ENCODE assay signal across 28 cellular contexts in genomic region chr20:41108531-41108930, GRCh38.
"Had no signal": no experiment of that assay in that cellular context is flagged by ENCODE, and none has a peak within 500 bp of the region (broad histone marks: within the 10 kb centered on the region; RNA-seq: fewer than 3 reads in every experiment).

No MANE protein-coding gene starts in this region.

- H3K4me1 Mint-ChIP-seq: activated CD4-positive, alpha-beta T cell treated with anti-CD3 and anti-CD28 coated beads, Interleukin-2, amount 10 ng/mL, durations not matched to agents 7 days and 5 days had no signal

- ATAC-seq: activated CD8-positive, alpha-beta T cell treated with anti-CD3 and anti-CD28 coated beads for 36 hours; body of pancreas; effector memory CD8-positive, alpha-beta T cell; foreskin keratinocyte; gastrocnemius medialis; heart left ventricle had no signal

- H3K27ac Mint-ChIP-seq: activated CD4-positive, alpha-beta T cell treated with anti-CD3 and anti-CD28 coated beads, Interleukin-2, amount 10 ng/mL, durations not matched to agents 7 days and 5 days; activated CD8-positive, alpha-beta T cell treated with anti-CD3 and anti-CD28 coated beads for 36 hours; activated naive CD8-positive, alpha-beta T cell treated with anti-CD3 and anti-CD28 coated beads for 36 hours had no signal

- H3K27me3 Mint-ChIP-seq: activated CD4-positive, alpha-beta T cell treated with anti-CD3 and anti-CD28 coated beads, Interleukin-2, amount 10 ng/mL, durations not matched to agents 7 days and 5 days; activated CD8-positive, alpha-beta T cell treated with anti-CD3 and anti-CD28 coated beads for 36 hours; activated naive CD4-positive, alpha-beta T cell treated with anti-CD3 and anti-CD28 coated beads, Interleukin-2, amount 50 U/mL, for 24 hours; activated naive CD8-positive, alpha-beta T cell treated with anti-CD3 and anti-CD28 coated beads for 36 hours; effector memory CD8-positive, alpha-beta T cell had no signal

- H3K4me3 Mint-ChIP-seq: activated CD4-positive, alpha-beta T cell treated with anti-CD3 and anti-CD28 coated beads, Interleukin-2, amount 10 ng/mL, durations not matched to agents 7 days and 5 days; activated CD8-positive, alpha-beta T cell treated with anti-CD3 and anti-CD28 coated beads for 36 hours; activated naive CD4-positive, alpha-beta T cell treated with anti-CD3 and anti-CD28 coated beads, Interleukin-2, amount 50 U/mL, for 24 hours; activated naive CD8-positive, alpha-beta T cell treated with anti-CD3 and anti-CD28 coated beads for 36 hours; activated T-helper 1 cell treated with anti-CD3 and anti-CD28 coated beads, Interleukin-12 subunit alpha, Interleukin-12 subunit beta, Interleukin-2, Interleukin-4 antibody, amounts not matched to agents 30 ng/mL and 10 ng/mL and 1 ng/mL, durations not matched to agents 14 hours and 24 hours and 36 hours; effector memory CD8-positive, alpha-beta T cell had no signal

- DNase-seq: activated CD4-positive, alpha-beta T cell treated with anti-CD3 and anti-CD28 coated beads for 4 hours; activated CD4-positive, alpha-beta T cell treated with anti-CD3 and anti-CD28 coated beads, Interleukin-2, amount 10 ng/mL, durations not matched to agents 7 days and 5 days; activated CD4-positive, alpha-beta T cell treated with anti-CD3 and anti-CD28 coated beads, Interleukin-2, amount 50 U/mL, for 4 hours; activated CD4-positive, CD25-positive, alpha-beta regulatory T cell; activated CD4-positive, CD25-positive, alpha-beta regulatory T cell treated with anti-CD3 and anti-CD28 coated beads, Interleukin-2, amount 50 U/mL, for 72 hours; activated CD8-positive, alpha-beta memory T cell treated with anti-CD3 and anti-CD28 coated beads for 24 hours; activated CD8-positive, alpha-beta T cell treated with anti-CD3 and anti-CD28 coated beads for 36 hours; activated gamma-delta T cell; activated naive CD4-positive, alpha-beta T cell; activated naive CD8-positive, alpha-beta T cell treated with anti-CD3 and anti-CD28 coated beads for 36 hours; activated T-cell treated with anti-CD3 and anti-CD28 coated beads, Interleukin-2, amount 50 U/mL, for 1 hour; amygdala; aorta; body of pancreas; caudate nucleus; cortex of kidney; dermis blood vessel endothelial cell; effector CD4-positive, alpha-beta T cell; effector memory CD8-positive, alpha-beta T cell; erythroblast; foreskin keratinocyte; gastrocnemius medialis; glutamatergic neuron; heart left ventricle; hypothalamus; T-helper 2 cell had no signal

- H3K9me3 Mint-ChIP-seq: activated CD4-positive, alpha-beta T cell treated with anti-CD3 and anti-CD28 coated beads, Interleukin-2, amount 10 ng/mL, durations not matched to agents 7 days and 5 days; activated CD8-positive, alpha-beta T cell treated with anti-CD3 and anti-CD28 coated beads for 36 hours; activated naive CD4-positive, alpha-beta T cell treated with anti-CD3 and anti-CD28 coated beads, Interleukin-2, amount 50 U/mL, for 24 hours; activated naive CD8-positive, alpha-beta T cell treated with anti-CD3 and anti-CD28 coated beads for 36 hours; activated T-helper 1 cell treated with anti-CD3 and anti-CD28 coated beads, Interleukin-12 subunit alpha, Interleukin-12 subunit beta, Interleukin-2, Interleukin-4 antibody, amounts not matched to agents 30 ng/mL and 10 ng/mL and 1 ng/mL, durations not matched to agents 14 hours and 24 hours and 36 hours; effector memory CD8-positive, alpha-beta T cell had no signal
